Comparison of ENCODE assay signal across 31 cellular contexts in genomic region chrX:110858565-110858964, GRCh38.
"Had no signal": no experiment of that assay in that cellular context is flagged by ENCODE, and none has a peak within 500 bp of the region (broad histone marks: within the 10 kb centered on the region; RNA-seq: fewer than 3 reads in every experiment).

No MANE protein-coding gene starts in this region.

- H3K27me3 ChIP-seq: ascending aorta, colonic mucosa, foreskin keratinocyte had no signal

- H3K4me3 Mint-ChIP-seq: activated B cell treated with CpG ODN at 0.5 μM for 24 hours; activated CD4-positive, alpha-beta memory T cell treated with anti-CD3 and anti-CD28 coated beads for 36 hours; activated CD4-positive, alpha-beta T cell treated with anti-CD3 and anti-CD28 coated beads for 36 hours; activated CD4-positive, alpha-beta T cell treated with anti-CD3 and anti-CD28 coated beads, Interleukin-2, amount 10 ng/mL, durations not matched to agents 24 days and 14 days; activated naive CD4-positive, alpha-beta T cell treated with anti-CD3 and anti-CD28 coated beads, Interleukin-2, amount 10 ng/mL, durations not matched to agents 7 days and 5 days; activated naive CD8-positive, alpha-beta T cell treated with anti-CD3 and anti-CD28 coated beads, Interleukin-2, amount 10 ng/mL, durations not matched to agents 7 days and 5 days; activated T-cell treated with anti-CD3 and anti-CD28 coated beads, Interleukin-2, amount 50 U/mL, for 24 hours; activated T-cell treated with anti-CD3 and anti-CD28 coated beads, Interleukin-2, amount 50 U/mL, for 72 hours; T-helper 17 cell; T-helper 2 cell treated with Interferon-gamma antibody and Interleukin-4, amounts not matched to agents 5 μg/mL and 100 μg/mL, for 36 hours had no signal

- H3K9me3 Mint-ChIP-seq: activated B cell treated with CpG ODN at 0.5 μM for 24 hours; activated CD4-positive, alpha-beta memory T cell treated with anti-CD3 and anti-CD28 coated beads for 36 hours; activated CD4-positive, alpha-beta T cell treated with anti-CD3 and anti-CD28 coated beads, Interleukin-2, amount 10 ng/mL, durations not matched to agents 24 days and 14 days; activated naive CD4-positive, alpha-beta T cell treated with anti-CD3 and anti-CD28 coated beads, Interleukin-2, amount 10 ng/mL, durations not matched to agents 7 days and 5 days; activated naive CD4-positive, alpha-beta T cell treated with anti-CD3 and anti-CD28 coated beads, Interleukin-2, amount 50 U/mL, for 72 hours; activated naive CD8-positive, alpha-beta T cell treated with anti-CD3 and anti-CD28 coated beads, Interleukin-2, amount 10 ng/mL, durations not matched to agents 7 days and 5 days; activated T-cell treated with anti-CD3 and anti-CD28 coated beads, Interleukin-2, amount 50 U/mL, for 24 hours; activated T-cell treated with anti-CD3 and anti-CD28 coated beads, Interleukin-2, amount 50 U/mL, for 72 hours; T-helper 2 cell treated with Interferon-gamma antibody and Interleukin-4, amounts not matched to agents 5 μg/mL and 100 μg/mL, for 36 hours had no signal

- ATAC-seq: activated CD4-positive, alpha-beta T cell treated with anti-CD3 and anti-CD28 coated beads for 36 hours; activated naive CD4-positive, alpha-beta T cell treated with anti-CD3 and anti-CD28 coated beads, Interleukin-2, amount 50 U/mL, for 72 hours; activated T-cell treated with anti-CD3 and anti-CD28 coated beads, Interleukin-2, amount 50 U/mL, for 72 hours; esophagus mucosa; foreskin keratinocyte; gastrocnemius medialis; heart left ventricle; T-helper 17 cell had no signal

- DNase-seq: activated B cell treated with CpG ODN at 0.5 μM for 24 hours; activated CD4-positive, alpha-beta memory T cell treated with anti-CD3 and anti-CD28 coated beads for 36 hours; activated CD4-positive, alpha-beta T cell treated with anti-CD3 and anti-CD28 coated beads for 36 hours; activated CD4-positive, alpha-beta T cell treated with anti-CD3 and anti-CD28 coated beads, Interleukin-2, amount 10 ng/mL, durations not matched to agents 24 days and 14 days; activated CD4-positive, CD25-positive, alpha-beta regulatory T cell treated with anti-CD3 and anti-CD28 coated beads, Interleukin-2, amount 50 U/mL, for 72 hours; activated CD8-positive, alpha-beta memory T cell treated with anti-CD3 and anti-CD28 coated beads, Interleukin-2, amount 50 U/mL, for 48 hours; activated gamma-delta T cell; activated naive CD4-positive, alpha-beta T cell; activated naive CD4-positive, alpha-beta T cell treated with anti-CD3 and anti-CD28 coated beads, Interleukin-2, amount 10 ng/mL, durations not matched to agents 7 days and 5 days; activated naive CD8-positive, alpha-beta T cell treated with anti-CD3 and anti-CD28 coated beads, Interleukin-2, amount 10 ng/mL, durations not matched to agents 7 days and 5 days; activated T-cell treated with anti-CD3 and anti-CD28 coated beads for 4 hours; activated T-cell treated with anti-CD3 and anti-CD28 coated beads, Interleukin-2, amount 50 U/mL, for 24 hours; activated T-cell treated with anti-CD3 and anti-CD28 coated beads, Interleukin-2, amount 50 U/mL, for 72 hours; caudate nucleus; colonic mucosa; effector CD8-positive, alpha-beta T cell; foreskin keratinocyte; gastrocnemius medialis; glutamatergic neuron; heart left ventricle; T-helper 1 cell; T-helper 17 cell; T1000; WERI-Rb-1 had no signal

- H3K9me3 ChIP-seq: ascending aorta, colonic mucosa, heart left ventricle had no signal

- H3K36me3 Mint-ChIP-seq: activated CD4-positive, alpha-beta memory T cell treated with anti-CD3 and anti-CD28 coated beads for 36 hours; activated naive CD4-positive, alpha-beta T cell treated with anti-CD3 and anti-CD28 coated beads, Interleukin-2, amount 10 ng/mL, durations not matched to agents 7 days and 5 days; activated naive CD4-positive, alpha-beta T cell treated with anti-CD3 and anti-CD28 coated beads, Interleukin-2, amount 50 U/mL, for 72 hours; activated naive CD8-positive, alpha-beta T cell treated with anti-CD3 and anti-CD28 coated beads, Interleukin-2, amount 10 ng/mL, durations not matched to agents 7 days and 5 days had no signal

- H3K4me3 ChIP-seq: ascending aorta, colonic mucosa, gastrocnemius medialis, heart left ventricle had no signal

- H3K27ac Mint-ChIP-seq: activated B cell treated with CpG ODN at 0.5 μM for 24 hours; activated CD4-positive, alpha-beta memory T cell treated with anti-CD3 and anti-CD28 coated beads for 36 hours; activated CD4-positive, alpha-beta T cell treated with anti-CD3 and anti-CD28 coated beads for 36 hours; activated CD4-positive, alpha-beta T cell treated with anti-CD3 and anti-CD28 coated beads, Interleukin-2, amount 10 ng/mL, durations not matched to agents 24 days and 14 days; activated naive CD4-positive, alpha-beta T cell treated with anti-CD3 and anti-CD28 coated beads, Interleukin-2, amount 10 ng/mL, durations not matched to agents 7 days and 5 days; activated naive CD4-positive, alpha-beta T cell treated with anti-CD3 and anti-CD28 coated beads, Interleukin-2, amount 50 U/mL, for 72 hours; activated naive CD8-positive, alpha-beta T cell treated with anti-CD3 and anti-CD28 coated beads, Interleukin-2, amount 10 ng/mL, durations not matched to agents 7 days and 5 days; activated T-cell treated with anti-CD3 and anti-CD28 coated beads, Interleukin-2, amount 50 U/mL, for 24 hours; activated T-cell treated with anti-CD3 and anti-CD28 coated beads, Interleukin-2, amount 50 U/mL, for 72 hours; T-helper 17 cell; T-helper 2 cell treated with Interferon-gamma antibody and Interleukin-4, amounts not matched to agents 5 μg/mL and 100 μg/mL, for 36 hours had no signal

- H3K4me1 ChIP-seq: ascending aorta, colonic mucosa, foreskin keratinocyte, gastrocnemius medialis, heart left ventricle had no signal

- H3K4me1 Mint-ChIP-seq: activated B cell treated with CpG ODN at 0.5 μM for 24 hours; activated CD4-positive, alpha-beta T cell treated with anti-CD3 and anti-CD28 coated beads for 36 hours; activated CD4-positive, alpha-beta T cell treated with anti-CD3 and anti-CD28 coated beads, Interleukin-2, amount 10 ng/mL, durations not matched to agents 24 days and 14 days; activated naive CD4-positive, alpha-beta T cell treated with anti-CD3 and anti-CD28 coated beads, Interleukin-2, amount 10 ng/mL, durations not matched to agents 7 days and 5 days; activated naive CD8-positive, alpha-beta T cell treated with anti-CD3 and anti-CD28 coated beads, Interleukin-2, amount 10 ng/mL, durations not matched to agents 7 days and 5 days had no signal

- H3K27me3 Mint-ChIP-seq: activated naive CD8-positive, alpha-beta T cell treated with anti-CD3 and anti-CD28 coated beads, Interleukin-2, amount 10 ng/mL, durations not matched to agents 7 days and 5 days had no signal

- FAIRE-seq: endometrium, endothelial cell of umbilical vein had no signal

- H3K27ac ChIP-seq: ascending aorta, colonic mucosa, epithelial cell of prostate, foreskin keratinocyte, gastrocnemius medialis, heart left ventricle, WERI-Rb-1 had no signal

- H3K36me3 ChIP-seq: ascending aorta, colonic mucosa, gastrocnemius medialis, heart left ventricle, WERI-Rb-1 had no signal
